22 cellular contexts compared by ENCODE assay signal in the genomic region with DNA sequence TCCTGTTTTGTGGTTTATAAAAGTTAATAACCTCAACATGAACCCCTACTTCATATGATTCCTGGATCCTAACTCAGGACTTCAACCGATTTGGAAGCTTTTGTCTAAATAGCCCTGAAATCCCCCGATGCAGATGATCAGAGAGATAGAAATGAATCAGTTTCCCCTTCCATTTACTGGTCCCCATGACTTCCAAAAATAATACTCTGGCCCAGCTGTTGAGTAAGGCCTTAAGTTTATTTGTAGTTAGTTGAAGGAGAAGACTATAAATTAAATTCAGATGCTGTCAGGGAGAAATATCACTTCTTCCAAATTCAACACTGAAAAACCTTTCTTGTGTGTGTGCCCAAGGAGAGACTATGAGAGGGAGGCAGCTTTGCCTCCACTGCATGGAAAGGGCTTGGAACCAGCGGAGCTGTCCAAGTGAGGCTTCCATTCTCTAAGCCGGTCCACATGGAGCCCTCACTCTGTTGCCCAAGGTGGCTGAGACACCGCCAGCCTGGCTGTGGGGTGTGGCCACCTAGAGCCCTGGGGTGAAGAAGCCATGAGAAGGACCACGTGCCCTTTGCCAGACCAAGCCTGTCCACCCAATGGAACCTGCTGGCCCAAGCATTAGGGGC. TPM values are rescaled to one million over a fixed set of nuclear protein-coding genes. Genes with fewer than 3 reads are reported as not detected.
"Had no signal": no experiment of that assay in that cellular context is flagged by ENCODE, and none has a peak within 500 bp of the region (broad histone marks: within the 10 kb centered on the region; RNA-seq: fewer than 3 reads in every experiment).

No MANE protein-coding gene starts in this region.

- DNase-seq: esophagus squamous epithelium; foreskin keratinocyte; kidney; left cardiac atrium; left ventricle myocardium inferior; lower lobe of right lung; midbrain; naive B cell; nephron progenitor cell; ovary; spleen; stimulated activated CD4-positive, alpha-beta T cell treated with anti-CD3 and anti-CD28 coated beads, Interleukin-15, amount 100 ng/mL, for 24 hours; stimulated activated CD4-positive, alpha-beta T cell treated with anti-CD3 and anti-CD28 coated beads, Interleukin-1b, Interleukin-23, amount 100 ng/mL, for 48 hours; stimulated activated CD4-positive, alpha-beta T cell treated with anti-CD3 and anti-CD28 coated beads, Interleukin-4, amount 100 ng/mL, for 24 hours; testis; transverse colon had no signal

- H3K36me3 Mint-ChIP-seq: memory B cell; naive B cell; stimulated activated memory B cell treated with anti-CD40 and anti-IgM and Interleukin-4, amounts not matched to agents 10 μg/mL and 1 μg/mL and 100 μg/mL, for 72 hours had no signal

- ATAC-seq: foreskin keratinocyte; lower lobe of right lung; stimulated activated memory B cell treated with anti-CD40 and anti-IgM and Interleukin-4, amounts not matched to agents 10 μg/mL and 1 μg/mL and 100 μg/mL, for 72 hours had no signal

- H3K4me1 ChIP-seq: foreskin keratinocyte, left ventricle myocardium inferior, right atrium auricular region, testis had no signal

- H3K27ac Mint-ChIP-seq: dendritic cell treated with granulocyte-macrophage colony-stimulating factor and Interleukin-4, amounts not matched to agents 40 ng/mL and 50 ng/mL, for 4 days; memory B cell; naive B cell; nephron progenitor cell; stimulated activated memory B cell treated with anti-CD40 and anti-IgM and Interleukin-4, amounts not matched to agents 10 μg/mL and 1 μg/mL and 100 μg/mL, for 72 hours; stimulated activated naive CD8-positive, alpha-beta T cell treated with anti-CD3 and anti-CD28 coated beads, Interleukin-15, Interleukin-2, amounts not matched to agents 100 ng/mL and 50 ng/mL, for 24 hours had no signal

- FAIRE-seq: colon, kidney had no signal

- H3K9me3 Mint-ChIP-seq: dendritic cell treated with granulocyte-macrophage colony-stimulating factor and Interleukin-4, amounts not matched to agents 40 ng/mL and 50 ng/mL, for 4 days; memory B cell; naive B cell; stimulated activated memory B cell treated with anti-CD40 and anti-IgM and Interleukin-4, amounts not matched to agents 10 μg/mL and 1 μg/mL and 100 μg/mL, for 72 hours; stimulated activated naive CD8-positive, alpha-beta T cell treated with anti-CD3 and anti-CD28 coated beads, Interleukin-15, Interleukin-2, amounts not matched to agents 100 ng/mL and 50 ng/mL, for 24 hours had no signal

- H3K4me3 Mint-ChIP-seq: dendritic cell treated with granulocyte-macrophage colony-stimulating factor and Interleukin-4, amounts not matched to agents 40 ng/mL and 50 ng/mL, for 4 days; memory B cell; naive B cell; nephron progenitor cell; stimulated activated memory B cell treated with anti-CD40 and anti-IgM and Interleukin-4, amounts not matched to agents 10 μg/mL and 1 μg/mL and 100 μg/mL, for 72 hours; stimulated activated naive CD8-positive, alpha-beta T cell treated with anti-CD3 and anti-CD28 coated beads, Interleukin-15, Interleukin-2, amounts not matched to agents 100 ng/mL and 50 ng/mL, for 24 hours had no signal

- H3K36me3 ChIP-seq: esophagus squamous epithelium, left ventricle myocardium inferior, lower lobe of right lung, ovary, right atrium auricular region, spleen, transverse colon had no signal

- H3K27ac ChIP-seq: foreskin keratinocyte, left ventricle myocardium inferior, lower lobe of right lung, ovary, right atrium auricular region, spleen, testis had no signal

- H3K4me3 ChIP-seq: esophagus squamous epithelium, left ventricle myocardium inferior, lower lobe of right lung, ovary, right atrium auricular region, spleen, testis, transverse colon had no signal

- H3K27me3 ChIP-seq: esophagus squamous epithelium, foreskin keratinocyte, ovary, right atrium auricular region, spleen, testis, transverse colon had no signal

- H3K9me3 ChIP-seq: esophagus squamous epithelium, left ventricle myocardium inferior, lower lobe of right lung, ovary, right atrium auricular region, spleen, testis, transverse colon had no signal

- H3K4me1 Mint-ChIP-seq: memory B cell; naive B cell; stimulated activated memory B cell treated with anti-CD40 and anti-IgM and Interleukin-4, amounts not matched to agents 10 μg/mL and 1 μg/mL and 100 μg/mL, for 72 hours had no signal

- H3K27me3 Mint-ChIP-seq: dendritic cell treated with granulocyte-macrophage colony-stimulating factor and Interleukin-4, amounts not matched to agents 40 ng/mL and 50 ng/mL, for 4 days; memory B cell; stimulated activated memory B cell treated with anti-CD40 and anti-IgM and Interleukin-4, amounts not matched to agents 10 μg/mL and 1 μg/mL and 100 μg/mL, for 72 hours; stimulated activated naive CD8-positive, alpha-beta T cell treated with anti-CD3 and anti-CD28 coated beads, Interleukin-15, Interleukin-2, amounts not matched to agents 100 ng/mL and 50 ng/mL, for 24 hours had no signal

RNA-seq across cellular contexts. Expression of gene PIEZO2, which starts 53.6 kb away (rescaled TPM):
- total RNA-seq: foreskin keratinocyte had no signal
- polyA plus RNA-seq: foreskin keratinocyte had no signal
